22 cellular contexts compared by ENCODE assay signal in genomic region chr5:133469846-133470245, GRCh38.
"Had no signal": no experiment of that assay in that cellular context is flagged by ENCODE, and none has a peak within 500 bp of the region (broad histone marks: within the 10 kb centered on the region; RNA-seq: fewer than 3 reads in every experiment).

No MANE protein-coding gene starts in this region.

- H3K9me3 Mint-ChIP-seq: activated B cell treated with CpG ODN at 0.5 μM for 24 hours; activated CD8-positive, alpha-beta T cell treated with anti-CD3 and anti-CD28 coated beads for 36 hours; activated naive CD4-positive, alpha-beta T cell treated with anti-CD3 and anti-CD28 coated beads, Interleukin-2, amount 50 U/mL, for 24 hours; activated naive CD8-positive, alpha-beta T cell treated with anti-CD3 and anti-CD28 coated beads, Interleukin-2, amount 50 U/mL, for 24 hours; activated T-cell treated with anti-CD3 and anti-CD28 coated beads, Interleukin-2, amount 50 U/mL, for 4 hours; activated T-helper 17 cell treated with anti-CD3 and anti-CD28 coated beads, Interleukin-2, amount 50 U/mL, for 72 hours; central memory CD8-positive, alpha-beta T cell; natural killer cell; neural progenitor cell; stimulated activated naive B cell treated with anti-CD40 and anti-IgM and Interleukin-4, amounts not matched to agents 10 μg/mL and 1 μg/mL and 100 μg/mL, for 72 hours had no signal

- H3K27ac Mint-ChIP-seq: activated B cell treated with CpG ODN at 0.5 μM for 24 hours; activated CD8-positive, alpha-beta T cell treated with anti-CD3 and anti-CD28 coated beads for 36 hours; activated naive CD4-positive, alpha-beta T cell treated with anti-CD3 and anti-CD28 coated beads, Interleukin-2, amount 50 U/mL, for 24 hours; activated naive CD8-positive, alpha-beta T cell treated with anti-CD3 and anti-CD28 coated beads, Interleukin-2, amount 50 U/mL, for 24 hours; activated T-helper 17 cell treated with anti-CD3 and anti-CD28 coated beads, Interleukin-2, amount 50 U/mL, for 72 hours; natural killer cell; neural progenitor cell; stimulated activated naive B cell treated with anti-CD40 and anti-IgM and Interleukin-4, amounts not matched to agents 10 μg/mL and 1 μg/mL and 100 μg/mL, for 72 hours had no signal

- H3K36me3 Mint-ChIP-seq: activated naive CD4-positive, alpha-beta T cell treated with anti-CD3 and anti-CD28 coated beads, Interleukin-2, amount 50 U/mL, for 24 hours; natural killer cell; neural progenitor cell; stimulated activated naive B cell treated with anti-CD40 and anti-IgM and Interleukin-4, amounts not matched to agents 10 μg/mL and 1 μg/mL and 100 μg/mL, for 72 hours had no signal

- H3K4me1 Mint-ChIP-seq: activated B cell treated with CpG ODN at 0.5 μM for 24 hours; activated naive CD4-positive, alpha-beta T cell treated with anti-CD3 and anti-CD28 coated beads, Interleukin-2, amount 50 U/mL, for 24 hours; central memory CD8-positive, alpha-beta T cell; stimulated activated naive B cell treated with anti-CD40 and anti-IgM and Interleukin-4, amounts not matched to agents 10 μg/mL and 1 μg/mL and 100 μg/mL, for 72 hours had no signal

- ATAC-seq: activated CD8-positive, alpha-beta T cell treated with anti-CD3 and anti-CD28 coated beads for 36 hours; activated naive CD8-positive, alpha-beta T cell treated with anti-CD3 and anti-CD28 coated beads, Interleukin-2, amount 50 U/mL, for 24 hours; activated T-cell treated with anti-CD3 and anti-CD28 coated beads, Interleukin-2, amount 50 U/mL, for 4 hours; activated T-helper 17 cell treated with anti-CD3 and anti-CD28 coated beads, Interleukin-2, amount 50 U/mL, for 72 hours; natural killer cell; right cardiac atrium; stimulated activated naive B cell treated with anti-CD40 and anti-IgM and Interleukin-4, amounts not matched to agents 10 μg/mL and 1 μg/mL and 100 μg/mL, for 72 hours had no signal

- H3K27ac ChIP-seq: breast epithelium, neural progenitor cell, testis, transverse colon, uterus had no signal

- DNase-seq: activated B cell treated with CpG ODN at 0.5 μM for 24 hours; activated CD4-positive, alpha-beta T cell treated with anti-CD3 and anti-CD28 coated beads, Interleukin-2, amount 50 U/mL, for 1 hour; activated CD8-positive, alpha-beta T cell treated with anti-CD3 and anti-CD28 coated beads for 36 hours; activated gamma-delta T cell treated with Interleukin-2 at 50 U/mL for 16 hours; activated naive CD8-positive, alpha-beta T cell treated with anti-CD3 and anti-CD28 coated beads, Interleukin-2, amount 50 U/mL, for 24 hours; activated T-cell treated with anti-CD3 and anti-CD28 coated beads, Interleukin-2, amount 50 U/mL, for 4 hours; effector memory CD4-positive, alpha-beta T cell; midbrain; natural killer cell; right cardiac atrium; stimulated activated CD4-positive, alpha-beta T cell treated with anti-CD3 and anti-CD28 coated beads, Interleukin-15, amount 100 ng/mL, for 24 hours; stimulated activated CD4-positive, alpha-beta T cell treated with anti-CD3 and anti-CD28 coated beads, Interleukin-2, amount 100 ng/mL, for 24 hours; stimulated activated naive B cell treated with anti-CD40 and anti-IgM and Interleukin-4, amounts not matched to agents 10 μg/mL and 1 μg/mL and 100 μg/mL, for 72 hours; T-helper 2 cell; testis; transverse colon; uterus had no signal

- H3K27me3 Mint-ChIP-seq: activated T-helper 17 cell treated with anti-CD3 and anti-CD28 coated beads, Interleukin-2, amount 50 U/mL, for 72 hours had no signal

- H3K4me3 Mint-ChIP-seq: activated B cell treated with CpG ODN at 0.5 μM for 24 hours; activated CD8-positive, alpha-beta T cell treated with anti-CD3 and anti-CD28 coated beads for 36 hours; activated naive CD4-positive, alpha-beta T cell treated with anti-CD3 and anti-CD28 coated beads, Interleukin-2, amount 50 U/mL, for 24 hours; activated naive CD8-positive, alpha-beta T cell treated with anti-CD3 and anti-CD28 coated beads, Interleukin-2, amount 50 U/mL, for 24 hours; activated T-cell treated with anti-CD3 and anti-CD28 coated beads, Interleukin-2, amount 50 U/mL, for 4 hours; activated T-helper 17 cell treated with anti-CD3 and anti-CD28 coated beads, Interleukin-2, amount 50 U/mL, for 72 hours; central memory CD8-positive, alpha-beta T cell; natural killer cell; neural progenitor cell; stimulated activated naive B cell treated with anti-CD40 and anti-IgM and Interleukin-4, amounts not matched to agents 10 μg/mL and 1 μg/mL and 100 μg/mL, for 72 hours had no signal
